ENCODE assay signal across 2 cellular contexts in the genomic region with DNA sequence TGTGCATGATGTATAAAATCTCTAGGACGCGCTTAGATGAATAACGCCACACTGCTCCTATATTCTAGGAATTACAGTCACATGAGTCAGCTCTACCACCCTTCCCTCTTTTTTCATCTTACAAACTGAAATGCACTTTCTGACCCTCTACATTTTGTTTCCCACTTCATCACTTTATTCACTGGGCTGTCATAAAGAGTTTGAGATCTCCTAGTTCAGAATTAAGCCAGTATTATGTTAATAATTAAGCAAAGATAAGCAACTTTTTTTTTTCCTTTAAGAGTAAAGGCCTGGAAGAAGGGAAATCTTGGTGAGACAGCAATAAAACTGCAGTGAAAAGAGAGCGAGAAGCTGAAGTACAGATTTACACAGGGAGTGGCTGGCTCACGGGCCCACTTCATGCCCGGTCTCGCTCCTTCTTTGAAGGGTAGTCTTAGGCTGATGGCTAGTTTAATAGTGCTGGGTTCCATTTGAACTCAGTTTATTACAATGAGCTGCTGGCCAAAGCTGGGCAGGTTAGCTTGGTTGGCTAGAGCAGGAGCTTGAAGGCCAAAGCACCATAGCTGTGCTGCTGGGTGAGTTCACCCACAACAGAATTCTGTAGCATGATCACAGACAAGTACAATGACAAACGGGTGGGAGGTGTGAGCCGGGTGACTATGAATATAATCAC.
A peak's percentile ranks its signal among the peaks of the same experiment; 100 is the strongest.
TF ChIP-seq lines count a peak whose summit lies in the region.

No MANE protein-coding gene starts in this region.

TF ChIP-seq in A549, 52 proteins besides CTCF, POLR2A, EP300 and RAD21 (continued from another document and continues in another):
- TF ChIP-seq PHF8 (IDR thresholded peaks at IDR 0.05; ENCODE audit: borderline replicate concordance, low read depth) (no peak), JUN (IDR thresholded peaks at IDR 0.05) (peak; percentile 37 to 42; a peak in 2 of 5 replicates), CEBPB (IDR thresholded peaks at IDR 0.05) (no peak), SREBF2 (IDR thresholded peaks at IDR 0.05) (no peak), SMC3 (IDR thresholded peaks at IDR 0.05) (no peak), HEYL (CRISPR knock-in tag; IDR thresholded peaks at IDR 0.05) (no peak), CHD4 (IDR thresholded peaks at IDR 0.05; ENCODE audit: borderline replicate concordance) (no peak), MAFK (IDR thresholded peaks at IDR 0.05; ENCODE audit: partially characterized antibody) (peak; percentile 71), REST (IDR thresholded peaks at IDR 0.05) (no peak), HOXB5 (CRISPR knock-in tag; IDR thresholded peaks at IDR 0.05) (no peak), HDAC2 (IDR thresholded peaks at IDR 0.05) (no peak), RNF2 (IDR thresholded peaks at IDR 0.05; ENCODE audit: borderline replicate concordance, low read depth) (no peak), NPAS2 (CRISPR knock-in tag; IDR thresholded peaks at IDR 0.05; ENCODE audit: borderline replicate concordance) (no peak), MAZ (IDR thresholded peaks at IDR 0.05; ENCODE audit: borderline replicate concordance, low read depth, low read length) (no peak), FOSL2 (IDR thresholded peaks at IDR 0.05) (0 out of 2 replicates have a peak, but pooled peaks have one; percentile 17), FOSL2 (CRISPR knock-in tag; IDR thresholded peaks at IDR 0.05) (peak; percentile 79), NFE2L2 (conservative IDR thresholded peaks at IDR 0.05; ENCODE audit: low read length) (0 out of 2 replicates have a peak, but pooled peaks have one; percentile 2), MYC (IDR thresholded peaks at IDR 0.05; ENCODE audit: borderline replicate concordance, low read length) (no peak), NR3C1 (IDR thresholded peaks at IDR 0.05) (no peak), USF2 (IDR thresholded peaks at IDR 0.05) (no peak), JUNB (IDR thresholded peaks at IDR 0.05) (peak; percentile 53; the same call in 1 of the 2 replicates), RFX5 (IDR thresholded peaks at IDR 0.05) (no peak), TFCP2L1 (CRISPR knock-in tag; IDR thresholded peaks at IDR 0.05) (no peak)
- TF ChIP-seq, protein P1, sequence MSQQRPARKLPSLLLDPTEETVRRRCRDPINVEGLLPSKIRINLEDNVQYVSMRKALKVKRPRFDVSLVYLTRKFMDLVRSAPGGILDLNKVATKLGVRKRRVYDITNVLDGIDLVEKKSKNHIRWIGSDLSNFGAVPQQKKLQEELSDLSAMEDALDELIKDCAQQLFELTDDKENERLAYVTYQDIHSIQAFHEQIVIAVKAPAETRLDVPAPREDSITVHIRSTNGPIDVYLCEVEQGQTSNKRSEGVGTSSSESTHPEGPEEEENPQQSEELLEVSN (IDR thresholded peaks at IDR 0.05; ENCODE audit: borderline replicate concordance, low read depth), result no peak
- TF ChIP-seq, protein P2, sequence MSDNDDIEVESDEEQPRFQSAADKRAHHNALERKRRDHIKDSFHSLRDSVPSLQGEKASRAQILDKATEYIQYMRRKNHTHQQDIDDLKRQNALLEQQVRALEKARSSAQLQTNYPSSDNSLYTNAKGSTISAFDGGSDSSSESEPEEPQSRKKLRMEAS (IDR thresholded peaks at IDR 0.05), result no peak; the same call in 1 of the 2 replicates
- TF ChIP-seq, protein P3, sequence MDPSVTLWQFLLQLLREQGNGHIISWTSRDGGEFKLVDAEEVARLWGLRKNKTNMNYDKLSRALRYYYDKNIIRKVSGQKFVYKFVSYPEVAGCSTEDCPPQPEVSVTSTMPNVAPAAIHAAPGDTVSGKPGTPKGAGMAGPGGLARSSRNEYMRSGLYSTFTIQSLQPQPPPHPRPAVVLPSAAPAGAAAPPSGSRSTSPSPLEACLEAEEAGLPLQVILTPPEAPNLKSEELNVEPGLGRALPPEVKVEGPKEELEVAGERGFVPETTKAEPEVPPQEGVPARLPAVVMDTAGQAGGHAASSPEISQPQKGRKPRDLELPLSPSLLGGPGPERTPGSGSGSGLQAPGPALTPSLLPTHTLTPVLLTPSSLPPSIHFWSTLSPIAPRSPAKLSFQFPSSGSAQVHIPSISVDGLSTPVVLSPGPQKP (IDR thresholded peaks at IDR 0.05; ENCODE audit: low read depth, low read length), result no peak
- TF ChIP-seq, protein P4, sequence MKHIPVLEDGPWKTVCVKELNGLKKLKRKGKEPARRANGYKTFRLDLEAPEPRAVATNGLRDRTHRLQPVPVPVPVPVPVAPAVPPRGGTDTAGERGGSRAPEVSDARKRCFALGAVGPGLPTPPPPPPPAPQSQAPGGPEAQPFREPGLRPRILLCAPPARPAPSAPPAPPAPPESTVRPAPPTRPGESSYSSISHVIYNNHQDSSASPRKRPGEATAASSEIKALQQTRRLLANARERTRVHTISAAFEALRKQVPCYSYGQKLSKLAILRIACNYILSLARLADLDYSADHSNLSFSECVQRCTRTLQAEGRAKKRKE (CRISPR knock-in tag; IDR thresholded peaks at IDR 0.05; ENCODE audit: low read depth), result no peak

TF ChIP-seq in SK-N-SH, 30 proteins besides CTCF, POLR2A, EP300 and RAD21 (continued from another document):
- no peak for TF ChIP-seq MXI1 (IDR thresholded peaks at IDR 0.05; ENCODE audit: low read depth, low read length)
- no peak for TF ChIP-seq PBX3 (IDR thresholded peaks at IDR 0.05)
- TF ChIP-seq ELF1 (IDR thresholded peaks at IDR 0.05), result no peak
- TF ChIP-seq RXRA (IDR thresholded peaks at IDR 0.05; ENCODE audit: borderline replicate concordance, low read depth), result no peak
- TF ChIP-seq USF2 (IDR thresholded peaks at IDR 0.05; ENCODE audit: borderline replicate concordance, low read depth, low read length), result no peak
- no peak for TF ChIP-seq FOXJ3 (CRISPR knock-in tag; IDR thresholded peaks at IDR 0.05)
- TF ChIP-seq MEF2A (IDR thresholded peaks at IDR 0.05; ENCODE audit: borderline replicate concordance, low read depth), result no peak
- no peak for TF ChIP-seq SIN3A (IDR thresholded peaks at IDR 0.05; ENCODE audit: borderline replicate concordance, low read depth, low read length)
- TF ChIP-seq GABPA (IDR thresholded peaks at IDR 0.05; ENCODE audit: low read depth), result no peak
- no peak for TF ChIP-seq FOSL2 (IDR thresholded peaks at IDR 0.05; ENCODE audit: borderline replicate concordance, low read depth)
- TF ChIP-seq TEAD4 (IDR thresholded peaks at IDR 0.05; ENCODE audit: borderline replicate concordance, insufficient read depth), result no peak
- TF ChIP-seq NRF1 (IDR thresholded peaks at IDR 0.05; ENCODE audit: low read depth, low read length), result no peak
- no peak for TF ChIP-seq SMC3 (IDR thresholded peaks at IDR 0.05; ENCODE audit: low read depth, low read length)
